In the genomic region with DNA sequence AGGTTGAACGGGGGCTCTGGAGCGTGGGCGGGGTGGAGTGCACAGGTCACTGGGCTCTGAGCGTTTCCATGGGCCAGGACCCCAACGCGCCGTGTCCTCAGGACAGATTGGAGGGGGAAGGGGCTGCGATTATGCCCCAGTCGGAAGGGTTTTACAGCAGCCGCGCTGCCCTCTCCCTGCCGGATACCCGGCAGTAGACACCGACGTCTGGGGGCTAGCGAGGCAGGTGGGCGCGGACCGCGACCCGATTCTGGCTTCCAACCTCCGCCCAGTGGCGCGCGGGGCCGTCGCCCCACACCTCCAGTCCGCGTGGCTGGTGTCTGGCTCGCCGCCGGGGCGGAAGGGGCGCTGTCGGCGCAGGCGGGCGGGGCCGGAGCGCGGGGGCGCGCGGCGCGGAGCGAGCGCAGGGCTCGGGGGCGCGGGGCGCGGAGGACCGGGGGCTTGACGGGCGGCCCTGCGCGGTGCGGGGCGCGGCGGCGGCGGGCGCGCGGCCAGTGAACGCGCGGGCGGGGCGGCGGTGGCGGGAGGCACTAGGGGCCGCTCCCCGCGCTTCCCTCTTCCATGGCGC, we compare ENCODE assay signal across 1 cellular context.
A peak's percentile ranks its signal among the peaks of the same experiment; 100 is the strongest.
TF ChIP-seq lines count a peak whose summit lies in the region.

No MANE protein-coding gene starts in this region.

TF ChIP-seq in GM23338, 12 proteins besides CTCF, POLR2A, EP300 and RAD21:
- TF ChIP-seq, protein P1, sequence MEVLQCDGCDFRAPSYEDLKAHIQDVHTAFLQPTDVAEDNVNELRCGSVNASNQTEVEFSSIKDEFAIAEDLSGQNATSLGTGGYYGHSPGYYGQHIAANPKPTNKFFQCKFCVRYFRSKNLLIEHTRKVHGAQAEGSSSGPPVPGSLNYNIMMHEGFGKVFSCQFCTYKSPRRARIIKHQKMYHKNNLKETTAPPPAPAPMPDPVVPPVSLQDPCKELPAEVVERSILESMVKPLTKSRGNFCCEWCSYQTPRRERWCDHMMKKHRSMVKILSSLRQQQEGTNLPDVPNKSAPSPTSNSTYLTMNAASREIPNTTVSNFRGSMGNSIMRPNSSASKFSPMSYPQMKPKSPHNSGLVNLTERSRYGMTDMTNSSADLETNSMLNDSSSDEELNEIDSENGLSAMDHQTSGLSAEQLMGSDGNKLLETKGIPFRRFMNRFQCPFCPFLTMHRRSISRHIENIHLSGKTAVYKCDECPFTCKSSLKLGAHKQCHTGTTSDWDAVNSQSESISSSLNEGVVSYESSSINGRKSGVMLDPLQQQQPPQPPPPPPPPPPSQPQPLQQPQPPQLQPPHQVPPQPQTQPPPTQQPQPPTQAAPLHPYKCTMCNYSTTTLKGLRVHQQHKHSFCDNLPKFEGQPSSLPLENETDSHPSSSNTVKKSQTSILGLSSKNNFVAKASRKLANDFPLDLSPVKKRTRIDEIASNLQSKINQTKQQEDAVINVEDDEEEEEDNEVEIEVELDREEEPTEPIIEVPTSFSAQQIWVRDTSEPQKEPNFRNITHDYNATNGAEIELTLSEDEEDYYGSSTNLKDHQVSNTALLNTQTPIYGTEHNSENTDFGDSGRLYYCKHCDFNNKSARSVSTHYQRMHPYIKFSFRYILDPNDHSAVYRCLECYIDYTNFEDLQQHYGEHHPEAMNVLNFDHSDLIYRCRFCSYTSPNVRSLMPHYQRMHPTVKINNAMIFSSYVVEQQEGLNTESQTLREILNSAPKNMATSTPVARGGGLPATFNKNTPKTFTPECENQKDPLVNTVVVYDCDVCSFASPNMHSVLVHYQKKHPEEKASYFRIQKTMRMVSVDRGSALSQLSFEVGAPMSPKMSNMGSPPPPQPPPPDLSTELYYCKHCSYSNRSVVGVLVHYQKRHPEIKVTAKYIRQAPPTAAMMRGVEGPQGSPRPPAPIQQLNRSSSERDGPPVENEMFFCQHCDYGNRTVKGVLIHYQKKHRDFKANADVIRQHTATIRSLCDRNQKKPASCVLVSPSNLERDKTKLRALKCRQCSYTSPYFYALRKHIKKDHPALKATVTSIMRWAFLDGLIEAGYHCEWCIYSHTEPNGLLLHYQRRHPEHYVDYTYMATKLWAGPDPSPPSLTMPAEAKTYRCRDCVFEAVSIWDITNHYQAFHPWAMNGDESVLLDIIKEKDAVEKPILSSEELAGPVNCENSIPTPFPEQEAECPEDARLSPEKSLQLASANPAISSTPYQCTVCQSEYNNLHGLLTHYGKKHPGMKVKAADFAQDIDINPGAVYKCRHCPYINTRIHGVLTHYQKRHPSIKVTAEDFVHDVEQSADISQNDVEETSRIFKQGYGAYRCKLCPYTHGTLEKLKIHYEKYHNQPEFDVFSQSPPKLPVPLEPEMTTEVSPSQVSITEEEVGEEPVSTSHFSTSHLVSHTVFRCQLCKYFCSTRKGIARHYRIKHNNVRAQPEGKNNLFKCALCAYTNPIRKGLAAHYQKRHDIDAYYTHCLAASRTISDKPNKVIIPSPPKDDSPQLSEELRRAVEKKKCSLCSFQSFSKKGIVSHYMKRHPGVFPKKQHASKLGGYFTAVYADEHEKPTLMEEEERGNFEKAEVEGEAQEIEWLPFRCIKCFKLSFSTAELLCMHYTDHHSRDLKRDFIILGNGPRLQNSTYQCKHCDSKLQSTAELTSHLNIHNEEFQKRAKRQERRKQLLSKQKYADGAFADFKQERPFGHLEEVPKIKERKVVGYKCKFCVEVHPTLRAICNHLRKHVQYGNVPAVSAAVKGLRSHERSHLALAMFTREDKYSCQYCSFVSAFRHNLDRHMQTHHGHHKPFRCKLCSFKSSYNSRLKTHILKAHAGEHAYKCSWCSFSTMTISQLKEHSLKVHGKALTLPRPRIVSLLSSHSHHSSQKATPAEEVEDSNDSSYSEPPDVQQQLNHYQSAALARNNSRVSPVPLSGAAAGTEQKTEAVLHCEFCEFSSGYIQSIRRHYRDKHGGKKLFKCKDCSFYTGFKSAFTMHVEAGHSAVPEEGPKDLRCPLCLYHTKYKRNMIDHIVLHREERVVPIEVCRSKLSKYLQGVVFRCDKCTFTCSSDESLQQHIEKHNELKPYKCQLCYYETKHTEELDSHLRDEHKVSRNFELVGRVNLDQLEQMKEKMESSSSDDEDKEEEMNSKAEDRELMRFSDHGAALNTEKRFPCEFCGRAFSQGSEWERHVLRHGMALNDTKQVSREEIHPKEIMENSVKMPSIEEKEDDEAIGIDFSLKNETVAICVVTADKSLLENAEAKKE (CRISPR knock-in tag; IDR thresholded peaks at IDR 0.05): no peak
- peak; percentile 58 for TF ChIP-seq EZH2 (IDR thresholded peaks at IDR 0.05; ENCODE audit: low read depth, unreplicated experiment)
